ENCODE assay signal across 16 cellular contexts in the genomic region with DNA sequence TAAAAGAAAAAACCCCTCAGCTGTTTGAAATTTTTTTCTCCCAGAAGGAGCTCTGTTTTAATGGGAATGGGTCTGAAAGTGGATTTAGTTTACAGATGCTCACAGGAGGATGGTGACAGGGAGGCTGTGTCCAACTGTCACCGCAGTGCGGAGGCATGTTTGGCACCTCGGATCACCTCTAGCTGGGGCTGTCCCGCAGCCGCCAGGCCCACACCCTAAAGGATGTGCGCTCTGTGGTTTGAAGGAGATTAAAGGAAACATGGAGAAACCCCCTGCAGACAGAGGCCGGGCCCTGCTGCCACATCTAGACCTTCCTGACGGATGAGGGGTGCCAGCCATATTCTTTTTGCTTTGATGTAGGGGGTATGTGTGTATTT.
DNase-seq lines count a peak whose midpoint lies in the region; ATAC-seq and TF ChIP-seq lines count a peak whose summit lies in the region.
"Had no signal": no experiment of that assay in that cellular context is flagged by ENCODE, and none has a peak within 500 bp of the region (broad histone marks: within the 10 kb centered on the region; RNA-seq: fewer than 3 reads in every experiment).

No MANE protein-coding gene starts in this region.

- peaks cover 0 to 4% of the 10 kb centered on the region in 2 donors for H3K36me3 Mint-ChIP-seq in activated T-cell treated with anti-CD3 and anti-CD28 coated beads, Interleukin-2, amount 50 U/mL, for 72 hours (ENCODE audit: insufficient read depth in 2 of 2)
- H3K36me3 Mint-ChIP-seq in T-helper 17 cell (ENCODE audit: low read depth), result no peaks in the 10 kb centered on the region
- no peaks in the 10 kb centered on the region for H3K36me3 Mint-ChIP-seq in endodermal cell (ENCODE audit: low read depth)

- no peaks in the 10 kb centered on the region for H3K4me1 ChIP-seq in endodermal cell (ENCODE audit: control insufficient read depth, insufficient read depth, low read length)
- H3K4me1 ChIP-seq: BE2C had no signal

- H3K27me3 ChIP-seq in endodermal cell (ENCODE audit: control insufficient read depth, insufficient read depth, low read length, poor library complexity, severe bottlenecking), result no peaks in the 10 kb centered on the region
- H3K27me3 ChIP-seq: BE2C had no signal

- peaks cover 44% of the 10 kb centered on the region for H3K4me1 Mint-ChIP-seq in activated T-cell treated with anti-CD3 and anti-CD28 coated beads, Interleukin-2, amount 50 U/mL, for 72 hours (ENCODE audit: low read depth)
- peaks cover 24% of the 10 kb centered on the region for H3K4me1 Mint-ChIP-seq in T-helper 17 cell
- H3K4me1 Mint-ChIP-seq in endodermal cell, result no peaks in the 10 kb centered on the region

- H3K27ac ChIP-seq in endodermal cell (ENCODE audit: low read depth, low read length), result no peak overlapping the region

- H3K4me3 Mint-ChIP-seq in activated T-cell treated with anti-CD3 and anti-CD28 coated beads, Interleukin-2, amount 50 U/mL, for 72 hours, result no peak overlapping the region
- H3K4me3 Mint-ChIP-seq in T-helper 17 cell (no peak overlapping the region), endodermal cell (no peak overlapping the region)

- no peak overlapping the region for H3K9ac ChIP-seq in endodermal cell (ENCODE audit: extremely low read depth, low read length, poor library complexity, severe bottlenecking)

- H3K27ac Mint-ChIP-seq in activated T-cell treated with anti-CD3 and anti-CD28 coated beads, Interleukin-2, amount 50 U/mL, for 72 hours, result no peak overlapping the region
- H3K27ac Mint-ChIP-seq in T-helper 17 cell (peak overlapping the region; percentile 63), endodermal cell (no peak overlapping the region)

- no peak for TF ChIP-seq CTCF in endodermal cell (conservative IDR thresholded peaks at IDR 0.05)

- no peak overlapping the region for H3K4me3 ChIP-seq in endodermal cell (ENCODE audit: low read length)

- ATAC-seq in activated T-cell treated with anti-CD3 and anti-CD28 coated beads, Interleukin-2, amount 50 U/mL, for 72 hours (replicated peaks in 1 of 2), result no peak
- no peak for ATAC-seq in T-helper 17 cell
- no peak for ATAC-seq in GM18519 (IDR thresholded peaks at IDR 0.05; ENCODE audit: low FRiP score, unreplicated experiment)
- ATAC-seq in HG02840 (IDR thresholded peaks at IDR 0.05; ENCODE audit: low FRiP score, unreplicated experiment), result no peak

- DNase-seq in activated T-cell treated with anti-CD3 and anti-CD28 coated beads, Interleukin-2, amount 50 U/mL, for 1 hour, result peak; percentile 8
- DNase-seq in activated T-cell treated with anti-CD3 and anti-CD28 coated beads, Interleukin-2, amount 50 U/mL, for 72 hours, result no peak
- no peak for DNase-seq in T-helper 17 cell
- DNase-seq in endodermal cell, result peak; percentile 34
- peak; percentile 19 for DNase-seq in stimulated activated CD8-positive, alpha-beta memory T cell treated with anti-CD3 and anti-CD28 coated beads, Interleukin-4, amount 100 ng/mL, for 48 hours
- DNase-seq: BE2C, EL, GF-D8, Kasumi-1, NCI-H1694 treated with DMSO at 0.1 percent for 48 hours, NCI-H2081 treated with DMSO at 0.1 percent for 48 hours, NCI-H2171 treated with DMSO at 0.1 percent for 48 hours, NCI-H524 treated with DMSO at 0.1 percent for 48 hours, OCI-M1 had no signal

- peaks cover 19% of the 10 kb centered on the region for H3K27me3 Mint-ChIP-seq in activated T-cell treated with anti-CD3 and anti-CD28 coated beads, Interleukin-2, amount 50 U/mL, for 72 hours (ENCODE audit: low read depth)
- H3K27me3 Mint-ChIP-seq in T-helper 17 cell (no peaks in the 10 kb centered on the region), endodermal cell (ENCODE audit: insufficient read depth) (peaks cover 23% of the 10 kb centered on the region)

- peaks cover 0 to 1% of the 10 kb centered on the region in 2 donors for H3K9me3 Mint-ChIP-seq in activated T-cell treated with anti-CD3 and anti-CD28 coated beads, Interleukin-2, amount 50 U/mL, for 72 hours
- no peaks in the 10 kb centered on the region for H3K9me3 Mint-ChIP-seq in endodermal cell

- WGBS in endodermal cell (ENCODE audit: insufficient coverage in 1 of 2, insufficient read length in 1 of 2), 2 experiments, result 72 to 86% methylated on average over 3 to 8 of the region's 8 CpGs

- H3K9me3 ChIP-seq in T-helper 17 cell (ENCODE audit: control insufficient read depth, low read length, poor library complexity, severe bottlenecking) (no peaks in the 10 kb centered on the region), endodermal cell (ENCODE audit: control insufficient read depth, low read length) (peaks cover 51% of the 10 kb centered on the region)
- H3K9me3 ChIP-seq: BE2C had no signal

- no peaks in the 10 kb centered on the region for H3K36me3 ChIP-seq in endodermal cell (ENCODE audit: control insufficient read depth, insufficient read depth, low read length)
- H3K36me3 ChIP-seq: BE2C had no signal

Comparison
In these comparisons a context has a peak if more than half of its experiments do, and no peak if none do; other contexts are left out.
1. DNase-seq: peak in activated T-cell treated with anti-CD3 and anti-CD28 coated beads, Interleukin-2, amount 50 U/mL, for 1 hour (single experiment), endodermal cell (single experiment) and stimulated activated CD8-positive, alpha-beta memory T cell treated with anti-CD3 and anti-CD28 coated beads, Interleukin-4, amount 100 ng/mL, for 48 hours (single experiment); none in activated T-cell treated with anti-CD3 and anti-CD28 coated beads, Interleukin-2, amount 50 U/mL, for 72 hours (0 of 2) and T-helper 17 cell (0 of 3).